Comparison of ENCODE assay signal across 1 cellular context in genomic region chr1:30738040-30738441, GRCh38.
A peak's percentile ranks its signal among the peaks of the same experiment; 100 is the strongest.
TF ChIP-seq lines count a peak whose summit lies in the region.

No MANE protein-coding gene starts in this region.

TF ChIP-seq in K562, 482 proteins besides CTCF, POLR2A, EP300 and RAD21 (continued from another document and continues in another):
- no peak for TF ChIP-seq ZBTB5 (IDR thresholded peaks at IDR 0.05)
- no peak for TF ChIP-seq ZNF512 (tag; IDR thresholded peaks at IDR 0.05)
- no peak for TF ChIP-seq ZNF12 (CRISPR knock-in tag; IDR thresholded peaks at IDR 0.05)
- TF ChIP-seq PKNOX1 (IDR thresholded peaks at IDR 0.05) = peak; percentile 18; the same call in 1 of the 2 replicates
- no peak for TF ChIP-seq ZNF431 (CRISPR knock-in tag; IDR thresholded peaks at IDR 0.05)
- TF ChIP-seq TEAD4 (IDR thresholded peaks at IDR 0.05; ENCODE audit: low read length) = peak; percentile 62; the same call in 1 of the 2 replicates
- TF ChIP-seq TEAD4 (CRISPR knock-in tag; IDR thresholded peaks at IDR 0.05; ENCODE audit: borderline replicate concordance) = no peak
- no peak for TF ChIP-seq MAFK (IDR thresholded peaks at IDR 0.05; ENCODE audit: low read length)
- peak; percentile 47; the same call in 1 of the 2 replicates for TF ChIP-seq ETV1 (tag; conservative IDR thresholded peaks at IDR 0.05; ENCODE audit: low read depth)
- no peak for TF ChIP-seq TARDBP (IDR thresholded peaks at IDR 0.05)
- TF ChIP-seq ZNF444 (CRISPR knock-in tag; IDR thresholded peaks at IDR 0.05) = no peak
- TF ChIP-seq ZBTB49 (CRISPR knock-in tag; IDR thresholded peaks at IDR 0.05; ENCODE audit: borderline replicate concordance) = no peak
- no peak for TF ChIP-seq RFX7 (CRISPR knock-in tag; IDR thresholded peaks at IDR 0.05)
- TF ChIP-seq MBD1 (CRISPR knock-in tag; IDR thresholded peaks at IDR 0.05) = no peak
- TF ChIP-seq GABPB2 (CRISPR knock-in tag; conservative IDR thresholded peaks at IDR 0.05) = no peak
- no peak for TF ChIP-seq ZNF184 (CRISPR knock-in tag; IDR thresholded peaks at IDR 0.05)
- no peak for TF ChIP-seq CBX8 (IDR thresholded peaks at IDR 0.05; ENCODE audit: borderline replicate concordance, extremely low read depth, low read depth, low read length, poor library complexity, severe bottlenecking)
- no peak; the same call in 1 of the 2 replicates for TF ChIP-seq DPF2 (IDR thresholded peaks at IDR 0.05)
- TF ChIP-seq ID3 (CRISPR knock-in tag; IDR thresholded peaks at IDR 0.05) = no peak
- no peak for TF ChIP-seq ID3 (tag; IDR thresholded peaks at IDR 0.05)
- no peak for TF ChIP-seq KHSRP (IDR thresholded peaks at IDR 0.05)
- TF ChIP-seq ZNF143 (CRISPR knock-in tag; IDR thresholded peaks at IDR 0.05) = no peak
- TF ChIP-seq EZH2 (IDR thresholded peaks at IDR 0.05; ENCODE audit: borderline replicate concordance, low read depth, low read length) = no peak
- peak; percentile 83 for TF ChIP-seq GATA2 (CRISPR knock-in tag; IDR thresholded peaks at IDR 0.05)
- TF ChIP-seq TEAD1 (CRISPR knock-in tag; IDR thresholded peaks at IDR 0.05) = peak in 1 of 2 experiments; percentile 75; a peak in 1 of 4 replicates
- no peak for TF ChIP-seq FOXJ3 (CRISPR knock-in tag; IDR thresholded peaks at IDR 0.05)
- TF ChIP-seq SRF (CRISPR knock-in tag; IDR thresholded peaks at IDR 0.05) = no peak
- TF ChIP-seq CHD2 (IDR thresholded peaks at IDR 0.05; ENCODE audit: low read depth, low read length) = no peak
- TF ChIP-seq CBX3 (IDR thresholded peaks at IDR 0.05; ENCODE audit: borderline replicate concordance in 1 of 2, low read length in 2 of 2) = peak in 1 of 2 experiments; percentile 59; a peak in 1 of 3 replicates
- peak; percentile 51; the same call in 1 of the 2 replicates for TF ChIP-seq ZEB2 (IDR thresholded peaks at IDR 0.05)
- no peak for TF ChIP-seq ZNF586 (CRISPR knock-in tag; conservative IDR thresholded peaks at IDR 0.05)
- no peak for TF ChIP-seq ZNF785 (CRISPR knock-in tag; IDR thresholded peaks at IDR 0.05)
- TF ChIP-seq ETS1 (conservative IDR thresholded peaks at IDR 0.05; ENCODE audit: control insufficient read depth, low read depth, low read length) = no peak
- TF ChIP-seq DNMT1 (IDR thresholded peaks at IDR 0.05) = no peak
- no peak for TF ChIP-seq ZNF707 (CRISPR knock-in tag; conservative IDR thresholded peaks at IDR 0.05)
- TF ChIP-seq SIN3B (IDR thresholded peaks at IDR 0.05; ENCODE audit: low read depth) = no peak
- TF ChIP-seq ZNF395 (CRISPR knock-in tag; IDR thresholded peaks at IDR 0.05) = no peak
- peak; percentile 45; the same call in 1 of the 2 replicates for TF ChIP-seq CBFA2T3 (IDR thresholded peaks at IDR 0.05)
- TF ChIP-seq NCOA1 (IDR thresholded peaks at IDR 0.05; ENCODE audit: low read depth) = no peak
- no peak for TF ChIP-seq SMARCB1 (IDR thresholded peaks at IDR 0.05; ENCODE audit: insufficient read length, low read depth)
- no peak for TF ChIP-seq ZBTB40 (IDR thresholded peaks at IDR 0.05)
- no peak for TF ChIP-seq ZBTB40 (CRISPR knock-in tag; IDR thresholded peaks at IDR 0.05)
- no peak for TF ChIP-seq ZFX (CRISPR knock-in tag; IDR thresholded peaks at IDR 0.05)
